In the genomic region with DNA sequence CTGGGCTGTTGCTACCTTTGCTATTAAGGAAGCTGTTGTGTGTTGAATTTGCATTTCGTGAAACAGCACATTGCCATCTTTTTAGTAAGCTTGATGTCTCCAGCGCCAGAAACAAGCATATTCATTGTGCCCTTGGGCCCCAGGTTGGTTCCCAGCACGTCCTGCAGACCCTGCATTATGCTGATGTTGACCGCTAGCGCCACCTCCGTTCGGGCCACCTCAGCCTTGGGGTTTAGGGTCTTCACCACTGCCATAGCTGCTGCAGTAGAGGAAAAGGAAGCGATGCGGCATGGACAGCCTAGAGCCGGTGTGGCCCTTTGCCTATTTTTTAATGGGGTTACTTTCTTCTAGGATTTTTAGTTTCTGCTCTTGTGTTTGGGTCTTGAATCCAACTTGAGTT, we compare ENCODE assay signal across 22 cellular contexts. TPM values are rescaled to one million over a fixed set of nuclear protein-coding genes. Genes with fewer than 3 reads are reported as not detected.
DNase-seq lines count a peak whose midpoint lies in the region; ATAC-seq, FAIRE-seq and TF ChIP-seq lines count a peak whose summit lies in the region.
"Had no signal": no experiment of that assay in that cellular context is flagged by ENCODE, and none has a peak within 500 bp of the region (broad histone marks: within the 10 kb centered on the region; RNA-seq: fewer than 3 reads in every experiment).

No MANE protein-coding gene starts in this region.

- WGBS in H1 (ENCODE audit: extremely low coverage in 1 of 2, insufficient coverage in 1 of 2, insufficient read length in 1 of 2, insufficient replicate concordance in 2 of 2, low coverage in 1 of 2, low lambda C conversion rate in 2 of 2, missing lambda C conversion rate in 1 of 2), 2 experiments = 77% methylated on average over 10 of the region's 10 CpGs; no CpG with 5 or more reads in 1 of the 2 experiments

- TF ChIP-seq POLR2A in H1 (IDR thresholded peaks at IDR 0.05; ENCODE audit: control extremely low read depth in 1 of 2, low read depth in 2 of 2, low read length in 2 of 2) = no peak

- no peak overlapping the region for H4K8ac ChIP-seq in H1 (ENCODE audit: extremely low read depth, insufficient read depth, low read length)

- ATAC-seq in GM23338 (peak; percentile 71), GM21515 (IDR thresholded peaks at IDR 0.05; ENCODE audit: unreplicated experiment) (no peak)
- no peak for ATAC-seq in activated T-cell treated with anti-CD3 and anti-CD28 coated beads, Interleukin-2, amount 50 U/mL, for 4 hours
- ATAC-seq: A549, HCT116 had no signal

- H2BK20ac ChIP-seq in H1 (ENCODE audit: low read length) = no peak overlapping the region

- H3F3A ChIP-seq in GM23338 (replicated peaks; ENCODE audit: low read depth) = no peaks in the 10 kb centered on the region

- peaks cover 9% of the 10 kb centered on the region; the same call in 2 of the 3 replicates for H3K4me1 Mint-ChIP-seq in GM23338
- no peaks in the 10 kb centered on the region for H3K4me1 Mint-ChIP-seq in activated T-cell treated with anti-CD3 and anti-CD28 coated beads, Interleukin-2, amount 50 U/mL, for 4 hours (ENCODE audit: low read depth)
- H3K4me1 Mint-ChIP-seq: CD14-positive monocyte; CD8-positive, alpha-beta memory T cell had no signal

- no peaks in the 10 kb centered on the region for H3K27me3 ChIP-seq in GM23338 (ENCODE audit: insufficient read depth)
- no peaks in the 10 kb centered on the region for H3K27me3 ChIP-seq in H1 (replicated peaks in 1 of 4; ENCODE audit: control insufficient read depth in 3 of 4, extremely low read depth in 1 of 4, insufficient read depth in 3 of 4, low read length in 3 of 4)
- H3K27me3 ChIP-seq: BE2C; BLaER1 treated with 17β-estradiol and CSF1 and Interleukin-3, amounts not matched to agents 10 nM and 100 nM had no signal

- no peak overlapping the region for H4K91ac ChIP-seq in H1 (replicated peaks; ENCODE audit: insufficient read length, low read length)

- peak; percentile 54 to 57 for TF ChIP-seq RAD21 in H1 (IDR thresholded peaks at IDR 0.05 in 1 of 2, conservative IDR thresholded peaks at IDR 0.05 in 1 of 2; ENCODE audit: low read depth in 2 of 2, low read length in 2 of 2)

- H3K14ac ChIP-seq in H1 (ENCODE audit: insufficient read length) = no peak overlapping the region

- no peak overlapping the region for H3K56ac ChIP-seq in H1 (replicated peaks; ENCODE audit: insufficient read length, low read depth, low read length)

- no peak overlapping the region for H2BK5ac ChIP-seq in H1 (ENCODE audit: low read depth, low read length)

- H3K36me3 ChIP-seq in GM23338 (ENCODE audit: insufficient read depth) = no peaks in the 10 kb centered on the region
- H3K36me3 ChIP-seq in H1 (ENCODE audit: control insufficient read depth in 2 of 4, insufficient read depth in 4 of 4, low read length in 3 of 4) = no peaks in the 10 kb centered on the region
- H3K36me3 ChIP-seq: BE2C; BLaER1 treated with 17β-estradiol and CSF1 and Interleukin-3, amounts not matched to agents 10 nM and 100 nM had no signal

- no peak overlapping the region for H3K18ac ChIP-seq in H1 (ENCODE audit: extremely low read depth, low read length)

- no peaks in the 10 kb centered on the region for H3K9me3 ChIP-seq in H1 (ENCODE audit: insufficient read depth in 2 of 2, low read depth in 1 of 2, low read length in 1 of 2)
- H3K9me3 ChIP-seq: A549; BE2C; BLaER1 treated with 17β-estradiol and CSF1 and Interleukin-3, amounts not matched to agents 10 nM and 100 nM had no signal

- no peak overlapping the region for H2BK120ac ChIP-seq in H1 (replicated peaks; ENCODE audit: low read depth, low read length)

- CTCF ChIA-PET in H1 (lab: Charles Lee; ENCODE audit: partially characterized antibody) = interaction anchor here (0.9 to 4.0 kb wide), 11 partner anchors 8 to 664 kb away, joined by 3 to 28 read pairs (median 4); no protein-coding TSS in a partner anchor

- no peaks in the 10 kb centered on the region for H3K79me2 ChIP-seq in GM23338 (replicated peaks; ENCODE audit: insufficient read depth)
- H3K79me2 ChIP-seq in H1 (ENCODE audit: control insufficient read depth in 1 of 2, insufficient read depth in 2 of 2, low read length in 2 of 2) = no peaks in the 10 kb centered on the region

- no peak overlapping the region for H3K27ac ChIP-seq in GM23338 (ENCODE audit: low read depth)
- H3K27ac ChIP-seq in H1 (ENCODE audit: low read depth, low read length) = no peak overlapping the region
- H3K27ac ChIP-seq: A549; BLaER1 treated with 17β-estradiol and CSF1 and Interleukin-3, amounts not matched to agents 10 nM and 100 nM; GM23248 had no signal

- H2AFZ ChIP-seq in GM23338 = peak overlapping the region; percentile 80
- 0 out of 2 replicates have a peak overlapping the region, but pooled peaks have one; percentile 51 for H2AFZ ChIP-seq in H1 (ENCODE audit: low read length)
- H2AFZ ChIP-seq: GM23248 had no signal

- in situ Hi-C loops in ACHN (cut with HindIII; ENCODE audit: low pct_ligation_motif_present, low pct_unique_long_range_greater_than_20kb, low sequenced_read_pairs) = no loop called here

- no peak overlapping the region for H3K23ac ChIP-seq in H1 (ENCODE audit: insufficient read length)

- peak; percentile 55 for DNase-seq in GM23338 (ENCODE audit: low spot score)
- no peak for DNase-seq in HTR-8/SVneo (ENCODE audit: insufficient read length, low spot score)
- peak in 1 of 2 experiments; percentile 63 for DNase-seq in H1 (ENCODE audit: low read depth in 1 of 2, low spot score in 2 of 2)
- DNase-seq in iPS-NIHi7 (ENCODE audit: extremely low spot score) = peak; percentile 45
- DNase-seq in activated T-cell treated with anti-CD3 and anti-CD28 coated beads, Interleukin-2, amount 50 U/mL, for 4 hours = no peak
- no peak for DNase-seq in ACHN
- DNase-seq in AML-193 (lab: John Stamatoyannopoulos, UW) = no peak
- DNase-seq: 8988T; BE2C; CD4-positive, alpha-beta T cell; CD8-positive, alpha-beta memory T cell; DMS53; DMS79 treated with DMSO at 0.1 percent for 48 hours; GM23248 had no signal

- no peaks in the 10 kb centered on the region for H3K36me3 Mint-ChIP-seq in GM23338 (ENCODE audit: low read depth)
- H3K36me3 Mint-ChIP-seq in activated T-cell treated with anti-CD3 and anti-CD28 coated beads, Interleukin-2, amount 50 U/mL, for 4 hours (ENCODE audit: insufficient read depth) = no peaks in the 10 kb centered on the region
- H3K36me3 Mint-ChIP-seq: CD14-positive monocyte; CD8-positive, alpha-beta memory T cell had no signal

- no peak overlapping the region for H2BK12ac ChIP-seq in H1 (ENCODE audit: low read depth, low read length)

- no peak for TF ChIP-seq EP300 in H1 (IDR thresholded peaks at IDR 0.05; ENCODE audit: borderline replicate concordance in 1 of 2, low read depth in 2 of 2, low read length in 2 of 2)

- no peak overlapping the region for H2AK5ac ChIP-seq in H1 (ENCODE audit: low read depth, low read length)

- no peaks in the 10 kb centered on the region for H3K79me1 ChIP-seq in H1 (ENCODE audit: low read depth, low read length)

- no peaks in the 10 kb centered on the region for H3K23me2 ChIP-seq in H1 (ENCODE audit: low read depth, low read length)

- H3K4ac ChIP-seq in H1 (replicated peaks; ENCODE audit: insufficient read length, low read depth, low read length) = no peak overlapping the region

- H3K4me2 ChIP-seq in GM23338 (no peak overlapping the region), H1 (ENCODE audit: insufficient read depth in 1 of 2, low read depth in 2 of 2, low read length in 2 of 2) (no peak overlapping the region)
- H3K4me2 ChIP-seq: A549; BLaER1 treated with 17β-estradiol and CSF1 and Interleukin-3, amounts not matched to agents 10 nM and 100 nM had no signal

- H3K4me3 Mint-ChIP-seq in GM23338 = no peak overlapping the region
- H3K4me3 Mint-ChIP-seq in activated T-cell treated with anti-CD3 and anti-CD28 coated beads, Interleukin-2, amount 50 U/mL, for 4 hours = no peak overlapping the region
- H3K4me3 Mint-ChIP-seq: CD14-positive monocyte; CD4-positive, alpha-beta T cell; CD8-positive, alpha-beta memory T cell had no signal

- no peak overlapping the region for H3K4me3 ChIP-seq in GM23338
- H3K4me3 ChIP-seq in H1 (ENCODE audit: extremely low read depth in 1 of 4, insufficient read depth in 2 of 4, low read depth in 3 of 4, low read length in 4 of 4) = no peak overlapping the region
- H3K4me3 ChIP-seq: A549; BLaER1 treated with 17β-estradiol and CSF1 and Interleukin-3, amounts not matched to agents 10 nM and 100 nM; GM23248 had no signal

- no peak overlapping the region for H3K27ac Mint-ChIP-seq in GM23338
- H3K27ac Mint-ChIP-seq: CD14-positive monocyte; CD4-positive, alpha-beta T cell; CD8-positive, alpha-beta memory T cell had no signal

- no peak overlapping the region for H3K9ac ChIP-seq in H1 (replicated peaks in 1 of 4; ENCODE audit: extremely low read depth in 1 of 4, low read depth in 3 of 4, low read length in 3 of 4)
- H3K9ac ChIP-seq: BLaER1 treated with 17β-estradiol and CSF1 and Interleukin-3, amounts not matched to agents 10 nM and 100 nM; GM23248 had no signal

- H2BK15ac ChIP-seq in H1 (ENCODE audit: low read length) = no peak overlapping the region

- H4K5ac ChIP-seq in H1 (ENCODE audit: insufficient read length, low read depth, low read length) = no peak overlapping the region

- FAIRE-seq in HTR-8/SVneo (lab: Jason Lieb, UNC) (peak; percentile 13), H1 (lab: Jason Lieb, UNC) (no peak)
- FAIRE-seq: A549, G401.6, GM12892, H54 had no signal

- H3K9me2 ChIP-seq in GM23338 (ENCODE audit: insufficient read depth) = no peaks in the 10 kb centered on the region

- H3K4me1 ChIP-seq in GM23338 (ENCODE audit: insufficient read depth) = no peaks in the 10 kb centered on the region; the same call in 1 of the 2 replicates
- peaks cover 0 to 3% (median 0%) of the 10 kb centered on the region in 4 experiments; a peak in 2 of 7 replicates for H3K4me1 ChIP-seq in H1 (replicated peaks in 1 of 4; ENCODE audit: control insufficient read depth in 3 of 4, insufficient read depth in 4 of 4, low read length in 3 of 4)
- H3K4me1 ChIP-seq: A549; BE2C; BLaER1 treated with 17β-estradiol and CSF1 and Interleukin-3, amounts not matched to agents 10 nM and 100 nM had no signal

- peak; percentile 33 to 74 for TF ChIP-seq CTCF in GM23338 (conservative IDR thresholded peaks at IDR 0.05; ENCODE audit: low read depth in 2 of 2)
- peak; percentile 35 to 57 (median 49) for TF ChIP-seq CTCF in H1 (IDR thresholded peaks at IDR 0.05; ENCODE audit: control extremely low read depth in 1 of 3, insufficient read depth in 1 of 3, low read depth in 1 of 3, low read length in 3 of 3)

- H3K9me3 Mint-ChIP-seq in GM23338 = no peaks in the 10 kb centered on the region
- H3K9me3 Mint-ChIP-seq in activated T-cell treated with anti-CD3 and anti-CD28 coated beads, Interleukin-2, amount 50 U/mL, for 4 hours = no peaks in the 10 kb centered on the region
- H3K9me3 Mint-ChIP-seq: CD4-positive, alpha-beta T cell; CD8-positive, alpha-beta memory T cell had no signal

- H3K27me3 Mint-ChIP-seq in GM23338 (ENCODE audit: insufficient read depth, low read depth, poor library complexity) = no peaks in the 10 kb centered on the region
- H3K27me3 Mint-ChIP-seq in activated T-cell treated with anti-CD3 and anti-CD28 coated beads, Interleukin-2, amount 50 U/mL, for 4 hours (ENCODE audit: low read depth) = peaks cover 8% of the 10 kb centered on the region

- POLR2A ChIA-PET in H1 (lab: Charles Lee; ENCODE audit: partially characterized antibody) = no interaction called here

- H4K20me1 ChIP-seq in GM23338 (replicated peaks; ENCODE audit: insufficient read depth) = no peaks in the 10 kb centered on the region
- no peaks in the 10 kb centered on the region for H4K20me1 ChIP-seq in H1 (replicated peaks in 1 of 2; ENCODE audit: control insufficient read depth in 1 of 2, insufficient read depth in 2 of 2, low read length in 2 of 2)
- H4K20me1 ChIP-seq: BLaER1 treated with 17β-estradiol and CSF1 and Interleukin-3, amounts not matched to agents 10 nM and 100 nM had no signal

RNA-seq across cellular contexts. Expression of gene OTULIN, which starts 23.8 kb away (rescaled TPM):
- 19.2 and 43.9 TPM in 2 replicates for total RNA-seq in GM23338 (2014; rRNA removed; shearing (Covaris generic))
- polyA plus RNA-seq in GM23338 (2016; fragmentation: Nextera tagmentation; extraction: Ambion mirVana) (21.2 and 24.3 TPM in 2 replicates), H1 (2011; rRNA removed) (3.8 and 5.2 TPM in 2 replicates)
- 30.5 and 34.8 TPM in 2 replicates for total RNA-seq in H1 (2021; fragmentation: NEBNext Ultra II Directional; extraction: Animal tissue kit (Norgen Biotek cat#: 25700))
- polyA plus RNA-seq in H1 (2011; cell fraction: cytosol; rRNA removed) = 7.0 TPM
- 6.6 TPM for polyA plus RNA-seq in H1 (2011; cell fraction: nucleus; rRNA removed)
- 8.6 to 17.4 TPM (median 9.4 TPM) in 4 replicates for polyA plus RNA-seq in H1 (2012, experiment 1 of 2)
- 0.71 TPM for polyA plus RNA-seq in H1 (2012, experiment 2 of 2)
- 7.2 TPM for polyA plus RNA-seq in H1 (2013, experiment 1 of 2)
- 6.8 TPM for polyA plus RNA-seq in H1 (2013, experiment 2 of 2)
- 30.6 and 34.9 TPM in 2 replicates for polyA minus RNA-seq in H1 (2011; rRNA and poly(A)+ RNA removed)
- 21.0 TPM for polyA minus RNA-seq in H1 (2011; cell fraction: cytosol; rRNA and poly(A)+ RNA removed)
- polyA minus RNA-seq in H1 (2011; cell fraction: nucleus; rRNA and poly(A)+ RNA removed) = 25.4 TPM
- 10 to 100 TPM; 46.4 to 64.8 (median 50.1) TPM for total RNA-seq in activated T-cell treated with anti-CD3 and anti-CD28 coated beads, Interleukin-2, amount 50 U/mL, for 4 hours

RNA-seq across cellular contexts. Expression of gene OTULINL, which starts 59.2 kb away (rescaled TPM):
- total RNA-seq in GM23338 (2014; rRNA removed; shearing (Covaris generic)) = 7.2 and 7.6 TPM in 2 replicates
- polyA plus RNA-seq in GM23338 (2016; fragmentation: Nextera tagmentation; extraction: Ambion mirVana) = 6.3 and 7.8 TPM in 2 replicates
- total RNA-seq in H1 (2021; fragmentation: NEBNext Ultra II Directional; extraction: Animal tissue kit (Norgen Biotek cat#: 25700)) = 7.7 and 8.3 TPM in 2 replicates
- polyA plus RNA-seq in H1 (2011; rRNA removed) = 2.3 and 3.1 TPM in 2 replicates
- polyA plus RNA-seq in H1 (2011; cell fraction: cytosol; rRNA removed) = 3.9 TPM
- polyA plus RNA-seq in H1 (2011; cell fraction: nucleus; rRNA removed) = 1.3 TPM
- 3.8 to 6.0 TPM (median 4.9 TPM) in 4 replicates for polyA plus RNA-seq in H1 (2012, experiment 1 of 2)
- 0.51 TPM for polyA plus RNA-seq in H1 (2012, experiment 2 of 2)
- polyA plus RNA-seq in H1 (2013, experiment 1 of 2) = 6.3 TPM
- 8.3 TPM for polyA plus RNA-seq in H1 (2013, experiment 2 of 2)
- 2.9 and 6.1 TPM in 2 replicates for polyA minus RNA-seq in H1 (2011; rRNA and poly(A)+ RNA removed)
- polyA minus RNA-seq in H1 (2011; cell fraction: cytosol; rRNA and poly(A)+ RNA removed) = 2.9 TPM
- 4.6 TPM for polyA minus RNA-seq in H1 (2011; cell fraction: nucleus; rRNA and poly(A)+ RNA removed)
- 1 to 10 TPM; 4.0 to 5.6 (median 4.8) TPM for total RNA-seq in activated T-cell treated with anti-CD3 and anti-CD28 coated beads, Interleukin-2, amount 50 U/mL, for 4 hours

Comparison
In these comparisons a context has a peak if more than half of its experiments do, and no peak if none do; other contexts are left out.
1. DNase-seq: peak in GM23338 (single experiment) and iPS-NIHi7 (single experiment); none in HTR-8/SVneo (single experiment), activated T-cell treated with anti-CD3 and anti-CD28 coated beads, Interleukin-2, amount 50 U/mL, for 4 hours (single experiment), ACHN (single experiment) and AML-193 (0 of 2).